ENCODE assay signal across 9 cellular contexts in genomic region chr5:775592-775959, GRCh38. TPM values are rescaled to one million over a fixed set of nuclear protein-coding genes. Genes with fewer than 3 reads are reported as not detected.
DNase-seq lines count a peak whose midpoint lies in the region; ATAC-seq and TF ChIP-seq lines count a peak whose summit lies in the region.
"Not testable (repeated sequence)": the region's sequence is repeated elsewhere in the genome, so short reads cannot be mapped to it uniquely, and the experiment has no call there.
"Had no signal": no experiment of that assay in that cellular context is flagged by ENCODE, and none has a peak within 500 bp of the region (broad histone marks: within the 10 kb centered on the region; RNA-seq: fewer than 3 reads in every experiment).

No MANE protein-coding gene starts in this region.

- H3K36me3 Mint-ChIP-seq in H9 (ENCODE audit: insufficient read depth in 1 of 3, low read depth in 3 of 3); activated T-cell treated with anti-CD3 and anti-CD28 coated beads, Interleukin-2, amount 50 U/mL, for 24 hours (ENCODE audit: low read depth): not testable (repeated sequence)

- not testable (repeated sequence) for H3T11ph ChIP-seq in H9 (ENCODE audit: low read length)

- not testable (repeated sequence) for H3K9me3 ChIP-seq in H9 (ENCODE audit: control insufficient read depth, low read depth, low read length); right cardiac atrium (ENCODE audit: control insufficient read depth, low read length); spleen

- H2AFZ ChIP-seq in H9 (ENCODE audit: low read length): not testable (repeated sequence)

- not testable (repeated sequence) for H4K8ac ChIP-seq in H9 (replicated peaks; ENCODE audit: insufficient read length, low read depth, low read length)

- H3K56ac ChIP-seq in H9 (ENCODE audit: insufficient read length, low read depth, low read length): not testable (repeated sequence)

- not testable (repeated sequence) for H3K14ac ChIP-seq in H9 (ENCODE audit: insufficient read depth, low read length)

- H3K18ac ChIP-seq in H9 (ENCODE audit: insufficient read length, low read depth, low read length): not testable (repeated sequence)

- intact Hi-C loops in Right ventricle myocardium superior (cut with DNase I); spleen (cut with DNase I; ENCODE audit: low total_unique reads): not testable (repeated sequence)
- intact Hi-C loops in right cardiac atrium (cut with DNase I): loop anchor here in 1 of 4 donors (5.0 kb wide), 1 partner anchor 88 kb away; no protein-coding TSS in a partner anchor

- H2AK5ac ChIP-seq in H9 (ENCODE audit: insufficient read length, low read length): not testable (repeated sequence)

- H3K9me3 Mint-ChIP-seq in H9; activated T-cell treated with anti-CD3 and anti-CD28 coated beads, Interleukin-2, amount 50 U/mL, for 24 hours: not testable (repeated sequence)

- H3K23me2 ChIP-seq in H9 (ENCODE audit: insufficient read length, low read depth, low read length, poor library complexity, severe bottlenecking): not testable (repeated sequence)

- H3K27ac Mint-ChIP-seq in H9; activated T-cell treated with anti-CD3 and anti-CD28 coated beads, Interleukin-2, amount 50 U/mL, for 24 hours: not testable (repeated sequence)

- peak; percentile 36 for ATAC-seq in Right ventricle myocardium superior (ENCODE audit: poor library complexity)
- peak; percentile 3 to 7 for ATAC-seq in right cardiac atrium

- not testable (repeated sequence) for TF ChIP-seq CTCF in H9 (conservative IDR thresholded peaks at IDR 0.05); spleen (IDR thresholded peaks at IDR 0.05 in 8 of 11, conservative IDR thresholded peaks at IDR 0.05 in 3 of 11)

- H2BK15ac ChIP-seq in H9 (ENCODE audit: low read depth, low read length): not testable (repeated sequence)

- H3K79me1 ChIP-seq in H9 (ENCODE audit: insufficient read depth, low read depth, low read length, poor library complexity, severe bottlenecking): not testable (repeated sequence)

- H3K4me1 ChIP-seq in H9 (ENCODE audit: insufficient read depth, low read length); right cardiac atrium (ENCODE audit: control insufficient read depth, insufficient read depth, low read length); spleen: not testable (repeated sequence)

- not testable (repeated sequence) for H3K4me3 ChIP-seq in right cardiac atrium (ENCODE audit: low read length); spleen

- not testable (repeated sequence) for H3K4ac ChIP-seq in H9 (ENCODE audit: low read depth, low read length)

- not testable (repeated sequence) for H3K27me3 Mint-ChIP-seq in H9 (ENCODE audit: low read depth); activated T-cell treated with anti-CD3 and anti-CD28 coated beads, Interleukin-2, amount 50 U/mL, for 24 hours

- not testable (repeated sequence) for H3K9ac ChIP-seq in H9 (ENCODE audit: extremely low read depth, insufficient read length, low read length)

- not testable (repeated sequence) for H4K5ac ChIP-seq in H9 (ENCODE audit: insufficient read length, low read depth, low read length)

- not testable (repeated sequence) for H3K36me3 ChIP-seq in spleen

- not testable (repeated sequence) for TF ChIP-seq POLR2A in spleen (IDR thresholded peaks at IDR 0.05)

- H3K79me2 ChIP-seq in H9 (ENCODE audit: insufficient read depth, low read length): not testable (repeated sequence)

- H3K27me3 ChIP-seq in H9 (ENCODE audit: insufficient read depth, low read length); right cardiac atrium (ENCODE audit: control insufficient read depth, insufficient read depth); spleen (replicated peaks in 1 of 7): not testable (repeated sequence)

- not testable (repeated sequence) for H3K4me2 ChIP-seq in H9 (ENCODE audit: insufficient read depth, insufficient read length, low read length)

- H2BK5ac ChIP-seq in H9 (ENCODE audit: insufficient read length, low read length): not testable (repeated sequence)

- not testable (repeated sequence) for H3K4me1 Mint-ChIP-seq in H9; activated T-cell treated with anti-CD3 and anti-CD28 coated beads, Interleukin-2, amount 50 U/mL, for 24 hours (ENCODE audit: low read depth)

- H2BK20ac ChIP-seq in H9 (ENCODE audit: low read depth, low read length, poor library complexity, severe bottlenecking): not testable (repeated sequence)

- H3K27ac ChIP-seq in H9 (ENCODE audit: insufficient read length, low read depth, low read length); right cardiac atrium (ENCODE audit: low read length); spleen: not testable (repeated sequence)

- not testable (repeated sequence) for H3K4me3 Mint-ChIP-seq in H9; activated T-cell treated with anti-CD3 and anti-CD28 coated beads, Interleukin-2, amount 50 U/mL, for 24 hours

- H3K23ac ChIP-seq in H9 (ENCODE audit: insufficient read length, low read depth, low read length): not testable (repeated sequence)

- not testable (repeated sequence) for H4K91ac ChIP-seq in H9 (ENCODE audit: insufficient read length, low read depth, low read length)

- DNase-seq in 8988T (peak; percentile 57), H9 (peak; percentile 21), NCI-H345 treated with DMSO at 0.1 percent for 48 hours (lab: John Stamatoyannopoulos, UW; ENCODE audit: unreplicated experiment) (peak; percentile 1), Right ventricle myocardium superior (peak; percentile 39), right cardiac atrium (peak; percentile 42 to 64 (median 54)), medulla oblongata (ENCODE audit: extremely low spot score) (peak; percentile 2), spleen (peak; percentile 71)
- peak; percentile 26 for DNase-seq in activated T-cell treated with anti-CD3 and anti-CD28 coated beads, Interleukin-2, amount 50 U/mL, for 24 hours

- no CpG with 5 or more reads among the region's 9 CpGs for WGBS in H9 (ENCODE audit: extremely low coverage, insufficient read length, low lambda C conversion rate)
- WGBS in right cardiac atrium: 77% methylated on average over 7 of the region's 9 CpGs
- WGBS in spleen, 5 donors: 73 to 88% (median 84%) methylated on average over 5 to 9 of the region's 9 CpGs; no CpG with 5 or more reads in 1 of the 5 donors

- not testable (repeated sequence) for H2BK120ac ChIP-seq in H9 (ENCODE audit: low read depth, low read length, poor library complexity, severe bottlenecking)

- not testable (repeated sequence) for H4K20me1 ChIP-seq in H9 (ENCODE audit: control insufficient read depth, insufficient read depth, insufficient read length)

- not testable (repeated sequence) for H2BK12ac ChIP-seq in H9 (ENCODE audit: insufficient read length, low read depth, low read length)

RNA-seq across cellular contexts. Expression of gene ZDHHC11B, which starts 9.0 kb away (rescaled TPM):
- total RNA-seq in H9 (2021) (0.86 and 1.4 TPM in 2 replicates), Right ventricle myocardium superior (18.8 TPM), right cardiac atrium (10 to 100 TPM; 17.0 to 49.2 (median 24.1) TPM), spleen (10 to 100 TPM in 2 of 7 donors, 1 to 10 TPM in 5; 2.8 to 74.3 (median 6.2) TPM)
- polyA plus RNA-seq in right cardiac atrium (6.6 TPM), spleen (1 to 10 TPM in 2 of 3 donors, under 1 TPM in 1; 0.97 to 3.8 (median 1.9) TPM)
- total RNA-seq: RPMI7951 had no signal

Comparison
In these comparisons a context has a peak if more than half of its experiments do, and no peak if none do; other contexts are left out.
1. DNase-seq: peak in every context shown above with its lines; median percentile 71 in spleen; 57 in 8988T; 54 in right cardiac atrium; 39 in Right ventricle myocardium superior; 26 in activated T-cell treated with anti-CD3 and anti-CD28 coated beads, Interleukin-2, amount 50 U/mL, for 24 hours; 21 in H9; 2 in medulla oblongata; 1 in NCI-H345 treated with DMSO at 0.1 percent for 48 hours.